ENCODE assay signal across 11 cellular contexts in genomic region chr17:66952031-66952524, GRCh38. TPM values are rescaled to one million over a fixed set of nuclear protein-coding genes. Genes with fewer than 3 reads are reported as not detected.
A peak's percentile ranks its signal among the peaks of the same experiment; 100 is the strongest.
DNase-seq lines count a peak whose midpoint lies in the region; ATAC-seq and TF ChIP-seq lines count a peak whose summit lies in the region.
"Had no signal": no experiment of that assay in that cellular context is flagged by ENCODE, and none has a peak within 500 bp of the region (broad histone marks: within the 10 kb centered on the region; RNA-seq: fewer than 3 reads in every experiment).

No MANE protein-coding gene starts in this region.

- no peak overlapping the region for H3K4me3 Mint-ChIP-seq in activated CD4-positive, alpha-beta T cell treated with anti-CD3 and anti-CD28 coated beads for 36 hours

- no peaks in the 10 kb centered on the region for H3K9me3 Mint-ChIP-seq in activated CD4-positive, alpha-beta T cell treated with anti-CD3 and anti-CD28 coated beads for 36 hours (ENCODE audit: low read depth)

- H3K27ac Mint-ChIP-seq in activated CD4-positive, alpha-beta T cell treated with anti-CD3 and anti-CD28 coated beads for 36 hours: no peak overlapping the region

- H3K36me3 ChIP-seq in muscle layer of duodenum (ENCODE audit: control insufficient read depth in 1 of 2, insufficient read depth in 2 of 2, low read length in 2 of 2): no peaks in the 10 kb centered on the region

- DNase-seq in AG09319 (ENCODE audit: extremely low read depth, low read depth): peak; percentile 56
- DNase-seq in LHCN-M2 (ENCODE audit: low read depth): peak; percentile 82
- peak; percentile 65 for DNase-seq in dermis blood vessel endothelial cell
- no peak for DNase-seq in NCI-H1436 treated with DMSO at 0.1 percent for 48 hours (lab: John Stamatoyannopoulos, UW)
- no peak for DNase-seq in activated CD4-positive, alpha-beta T cell treated with anti-CD3 and anti-CD28 coated beads for 36 hours
- DNase-seq: activated effector memory CD4-positive, alpha-beta T cell treated with anti-CD3 and anti-CD28 coated beads, Interleukin-2, amount 50 U/mL, for 16 hours; GF-D8 had no signal

- H3K4me1 ChIP-seq in muscle layer of duodenum (ENCODE audit: control insufficient read depth in 1 of 2, insufficient read depth in 2 of 2, low read length in 2 of 2): no peaks in the 10 kb centered on the region

- no peaks in the 10 kb centered on the region for H3K4me1 Mint-ChIP-seq in activated CD4-positive, alpha-beta T cell treated with anti-CD3 and anti-CD28 coated beads for 36 hours

- peak overlapping the region; percentile 49 for H3K27ac ChIP-seq in muscle layer of duodenum (ENCODE audit: low read length)

- POLR2A ChIA-PET in activated CD4-positive, alpha-beta T cell treated with anti-CD3 and anti-CD28 coated beads for 36 hours (lab: Charles Lee): interaction anchor here (0.6 kb wide), 1 partner anchor 696 kb away, joined by 4 read pairs; no protein-coding TSS in a partner anchor

- H3K27me3 ChIP-seq in muscle layer of duodenum (ENCODE audit: low read depth, low read length): no peaks in the 10 kb centered on the region

- H3K36me3 Mint-ChIP-seq in activated CD4-positive, alpha-beta T cell treated with anti-CD3 and anti-CD28 coated beads for 36 hours (ENCODE audit: low read depth): no peaks in the 10 kb centered on the region

- H3K27me3 Mint-ChIP-seq in activated CD4-positive, alpha-beta T cell treated with anti-CD3 and anti-CD28 coated beads for 36 hours: peaks cover 6% of the 10 kb centered on the region

- H3K4me3 ChIP-seq in muscle layer of duodenum (ENCODE audit: low read depth in 1 of 2, low read length in 2 of 2): no peak overlapping the region

- CTCF ChIA-PET in activated CD4-positive, alpha-beta T cell treated with anti-CD3 and anti-CD28 coated beads for 36 hours (lab: Charles Lee): no interaction called here

- no peaks in the 10 kb centered on the region for H3K9me3 ChIP-seq in muscle layer of duodenum (ENCODE audit: control insufficient read depth in 1 of 2, low read length in 2 of 2)

- ATAC-seq in GM18502 (IDR thresholded peaks at IDR 0.05; ENCODE audit: poor library complexity, unreplicated experiment): no peak
- ATAC-seq in HG03159 (IDR thresholded peaks at IDR 0.05; ENCODE audit: unreplicated experiment): no peak
- no peak for ATAC-seq in activated CD4-positive, alpha-beta T cell treated with anti-CD3 and anti-CD28 coated beads for 36 hours

- no peak for TF ChIP-seq CTCF in AG09319 (IDR thresholded peaks at IDR 0.05; ENCODE audit: low read depth, low read length)

- intact Hi-C loops in activated CD4-positive, alpha-beta T cell treated with anti-CD3 and anti-CD28 coated beads for 36 hours (cut with DNase I, micrococcal nuclease): no loop called here

RNA-seq across cellular contexts. Expression of gene CACNG4, which starts 12.4 kb away (rescaled TPM):
- not detected in 2 replicates for total RNA-seq in LHCN-M2 (2014; rRNA removed)
- polyA plus RNA-seq in LHCN-M2 (2012): not detected
- not detected in 2 replicates for total RNA-seq in dermis blood vessel endothelial cell
- not detected for total RNA-seq in activated CD4-positive, alpha-beta T cell treated with anti-CD3 and anti-CD28 coated beads for 36 hours
- total RNA-seq: mesenteric fat pad had no signal

Comparison
In these comparisons a context has a peak if more than half of its experiments do, and no peak if none do; other contexts are left out.
1. DNase-seq: peak in AG09319 (single experiment), LHCN-M2 (single experiment) and dermis blood vessel endothelial cell (single experiment); none in NCI-H1436 treated with DMSO at 0.1 percent for 48 hours (single experiment) and activated CD4-positive, alpha-beta T cell treated with anti-CD3 and anti-CD28 coated beads for 36 hours (single experiment).